ENCODE assay signal across 21 cellular contexts in the genomic region with DNA sequence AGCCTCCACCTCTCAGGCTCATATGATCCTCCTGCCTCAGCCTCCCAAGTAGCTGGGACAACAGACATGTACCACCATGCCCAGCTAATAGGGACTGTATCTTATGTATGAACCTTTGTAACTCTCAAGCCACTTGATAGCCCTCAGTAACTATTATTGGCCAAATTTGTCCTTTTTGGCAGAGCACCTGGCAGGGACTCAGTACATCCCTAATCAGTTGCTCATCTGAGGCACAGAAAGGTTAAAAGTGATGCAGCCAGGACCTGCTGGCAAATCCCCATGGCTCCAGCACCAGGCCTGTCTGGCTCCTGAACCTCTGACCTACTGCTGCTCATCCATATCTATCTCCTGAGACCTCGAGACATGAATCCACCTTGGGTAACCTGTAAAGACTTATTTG. TPM values are rescaled to one million over a fixed set of nuclear protein-coding genes. Genes with fewer than 3 reads are reported as not detected.
DNase-seq lines count a peak whose midpoint lies in the region; FAIRE-seq and TF ChIP-seq lines count a peak whose summit lies in the region.
"Had no signal": no experiment of that assay in that cellular context is flagged by ENCODE, and none has a peak within 500 bp of the region (broad histone marks: within the 10 kb centered on the region; RNA-seq: fewer than 3 reads in every experiment).

No MANE protein-coding gene starts in this region.

- peak in 1 of 2 donors; percentile 18 for TF ChIP-seq RAD21 in liver (IDR thresholded peaks at IDR 0.05)

- no peaks in the 10 kb centered on the region for H3K27me3 Mint-ChIP-seq in activated CD4-positive, alpha-beta memory T cell treated with anti-CD3 and anti-CD28 coated beads, Interleukin-2, amount 10 ng/mL, durations not matched to agents 7 days and 5 days
- H3K27me3 Mint-ChIP-seq in activated CD4-positive, alpha-beta memory T cell treated with anti-CD3 and anti-CD28 coated beads for 36 hours: no peaks in the 10 kb centered on the region

- H4K20me1 ChIP-seq in Karpas-422 (ENCODE audit: insufficient read depth, low read depth, low read length): no peaks in the 10 kb centered on the region

- TF ChIP-seq EP300 in stomach (IDR thresholded peaks at IDR 0.05): no peak

- H3K9me3 Mint-ChIP-seq in activated CD4-positive, alpha-beta memory T cell treated with anti-CD3 and anti-CD28 coated beads, Interleukin-2, amount 10 ng/mL, durations not matched to agents 7 days and 5 days: no peaks in the 10 kb centered on the region
- no peaks in the 10 kb centered on the region for H3K9me3 Mint-ChIP-seq in activated CD4-positive, alpha-beta memory T cell treated with anti-CD3 and anti-CD28 coated beads for 36 hours

- H3K27me3 ChIP-seq in Karpas-422 (ENCODE audit: low read length): no peaks in the 10 kb centered on the region
- no peaks in the 10 kb centered on the region for H3K27me3 ChIP-seq in liver (ENCODE audit: control insufficient read depth in 4 of 4, insufficient read depth in 4 of 4, low read length in 3 of 4)
- H3K27me3 ChIP-seq in stomach: no peaks in the 10 kb centered on the region
- H3K27me3 ChIP-seq in small intestine (ENCODE audit: control insufficient read depth in 2 of 2, insufficient read depth in 2 of 2, low read length in 2 of 2): no peaks in the 10 kb centered on the region
- H3K27me3 ChIP-seq: gastroesophageal sphincter had no signal

- H3K4me3 ChIP-seq in Karpas-422 (ENCODE audit: low read length): no peak overlapping the region
- no peak overlapping the region for H3K4me3 ChIP-seq in liver (ENCODE audit: low read depth in 1 of 3, low read length in 3 of 3)
- no peak overlapping the region for H3K4me3 ChIP-seq in stomach
- no peak overlapping the region for H3K4me3 ChIP-seq in small intestine (ENCODE audit: low read depth in 1 of 2, low read length in 2 of 2)
- H3K4me3 ChIP-seq: coronary artery, gastroesophageal sphincter, lung had no signal

- H3K27ac Mint-ChIP-seq in activated CD4-positive, alpha-beta memory T cell treated with anti-CD3 and anti-CD28 coated beads, Interleukin-2, amount 10 ng/mL, durations not matched to agents 7 days and 5 days: peak overlapping the region; percentile 94
- H3K27ac Mint-ChIP-seq in activated CD4-positive, alpha-beta memory T cell treated with anti-CD3 and anti-CD28 coated beads for 36 hours: no peak overlapping the region

- FAIRE-seq in small intestine (lab: Jason Lieb, UNC): no peak

- intact Hi-C loops in activated CD4-positive, alpha-beta memory T cell treated with anti-CD3 and anti-CD28 coated beads for 36 hours (cut with micrococcal nuclease): no loop called here
- intact Hi-C loops in stomach (cut with DNase I; ENCODE audit: low total_unique reads): no loop called here

- H3K4me2 ChIP-seq in Karpas-422 (ENCODE audit: low read depth, low read length, poor library complexity, severe bottlenecking): no peak overlapping the region

- H3K36me3 ChIP-seq in Karpas-422 (ENCODE audit: insufficient read depth, low read length): no peaks in the 10 kb centered on the region
- H3K36me3 ChIP-seq in liver (ENCODE audit: control insufficient read depth in 4 of 4, insufficient read depth in 3 of 4, low read depth in 1 of 4, low read length in 3 of 4): no peaks in the 10 kb centered on the region
- peaks cover 0 to 4% (median 0%) of the 10 kb centered on the region in 4 donors for H3K36me3 ChIP-seq in stomach
- H3K36me3 ChIP-seq in small intestine (ENCODE audit: control insufficient read depth in 2 of 2, insufficient read depth in 2 of 2, low read length in 2 of 2): no peaks in the 10 kb centered on the region
- H3K36me3 ChIP-seq: gastroesophageal sphincter had no signal

- H3K27ac ChIP-seq in Karpas-422 (ENCODE audit: low read length) (no peak overlapping the region), liver (ENCODE audit: low read depth in 1 of 2, low read length in 2 of 2) (peak overlapping the region; percentile 32 to 43), stomach (peak overlapping the region; percentile 50 to 90 (median 85)), small intestine (ENCODE audit: low read depth in 1 of 2, low read length in 1 of 2) (no peak overlapping the region)
- H3K27ac ChIP-seq: coronary artery, gastroesophageal sphincter had no signal

- H3K9me3 ChIP-seq in Karpas-422 (ENCODE audit: low read length) (no peaks in the 10 kb centered on the region), liver (ENCODE audit: control insufficient read depth in 4 of 4, low read length in 3 of 4) (no peaks in the 10 kb centered on the region), stomach (no peaks in the 10 kb centered on the region), small intestine (ENCODE audit: control insufficient read depth, low read depth) (no peaks in the 10 kb centered on the region)
- H3K9me3 ChIP-seq: gastroesophageal sphincter had no signal

- TF ChIP-seq CTCF in liver (IDR thresholded peaks at IDR 0.05; ENCODE audit: low read depth, low read length, missing input control) (no peak), stomach (IDR thresholded peaks at IDR 0.05) (no peak)

- H3K4me3 Mint-ChIP-seq in activated CD4-positive, alpha-beta memory T cell treated with anti-CD3 and anti-CD28 coated beads, Interleukin-2, amount 10 ng/mL, durations not matched to agents 7 days and 5 days: no peak overlapping the region
- H3K4me3 Mint-ChIP-seq in activated CD4-positive, alpha-beta memory T cell treated with anti-CD3 and anti-CD28 coated beads for 36 hours: no peak overlapping the region

- H3K9me2 ChIP-seq in Karpas-422 (replicated peaks; ENCODE audit: insufficient read depth, low read length): no peaks in the 10 kb centered on the region

- H3K9ac ChIP-seq in Karpas-422 (ENCODE audit: low read length) (no peak overlapping the region), liver (ENCODE audit: low read depth in 1 of 2, low read length in 2 of 2) (no peak overlapping the region)

- WGBS in liver: 39% methylated on average over 1 of the region's 1 CpG
- 71 to 94% (median 78%) methylated on average over 1 of the region's 1 CpG for WGBS in stomach, 5 donors
- 81 to 87% (median 87%) methylated on average over 1 of the region's 1 CpG for WGBS in small intestine, 3 donors

- CTCF ChIA-PET in activated CD4-positive, alpha-beta memory T cell treated with anti-CD3 and anti-CD28 coated beads, Interleukin-2, amount 10 ng/mL, durations not matched to agents 7 days and 5 days (lab: Charles Lee): interaction anchor here (2.1 kb wide), 1 partner anchor 9 kb away, joined by 14 read pairs; no protein-coding TSS in a partner anchor
- CTCF ChIA-PET in activated CD4-positive, alpha-beta memory T cell treated with anti-CD3 and anti-CD28 coated beads for 36 hours (lab: Charles Lee): no interaction called here

- POLR2A ChIA-PET in activated CD4-positive, alpha-beta memory T cell treated with anti-CD3 and anti-CD28 coated beads, Interleukin-2, amount 10 ng/mL, durations not matched to agents 7 days and 5 days (lab: Charles Lee): interaction anchor here (3.7 to 18.3 kb wide), 2 partner anchors 9 to 25 kb away, joined by 55 to 348 read pairs; partner anchors contain the start of gene XBP1
- POLR2A ChIA-PET in activated CD4-positive, alpha-beta memory T cell treated with anti-CD3 and anti-CD28 coated beads for 36 hours (lab: Charles Lee): no interaction called here

- peaks cover 50% of the 10 kb centered on the region for H3K36me3 Mint-ChIP-seq in activated CD4-positive, alpha-beta memory T cell treated with anti-CD3 and anti-CD28 coated beads, Interleukin-2, amount 10 ng/mL, durations not matched to agents 7 days and 5 days (ENCODE audit: low read depth)
- H3K36me3 Mint-ChIP-seq in activated CD4-positive, alpha-beta memory T cell treated with anti-CD3 and anti-CD28 coated beads for 36 hours: peaks cover 9% of the 10 kb centered on the region

- TF ChIP-seq POLR2A in stomach (IDR thresholded peaks at IDR 0.05): no peak

- H3K4me1 Mint-ChIP-seq in activated CD4-positive, alpha-beta memory T cell treated with anti-CD3 and anti-CD28 coated beads, Interleukin-2, amount 10 ng/mL, durations not matched to agents 7 days and 5 days: peaks cover 67% of the 10 kb centered on the region
- H3K4me1 Mint-ChIP-seq in activated CD4-positive, alpha-beta memory T cell treated with anti-CD3 and anti-CD28 coated beads for 36 hours (ENCODE audit: low read depth): peaks cover 53% of the 10 kb centered on the region

- H3K79me2 ChIP-seq in Karpas-422 (ENCODE audit: low read length): no peaks in the 10 kb centered on the region

- no peak overlapping the region for H2AFZ ChIP-seq in Karpas-422 (ENCODE audit: low read length)

- no peak for DNase-seq in activated CD4-positive, alpha-beta memory T cell treated with anti-CD3 and anti-CD28 coated beads, Interleukin-2, amount 10 ng/mL, durations not matched to agents 7 days and 5 days
- DNase-seq in activated CD4-positive, alpha-beta memory T cell treated with anti-CD3 and anti-CD28 coated beads for 36 hours: no peak
- peak; percentile 16 for DNase-seq in Karpas-422
- DNase-seq in stomach: no peak
- no peak for DNase-seq in small intestine
- DNase-seq in stimulated activated CD4-positive, alpha-beta T cell treated with anti-CD3 and anti-CD28 coated beads, Interleukin-4, amount 100 ng/mL, for 4 hours: no peak
- DNase-seq in CD1c-positive myeloid dendritic cell (ENCODE audit: extremely low spot score): no peak
- DNase-seq: ACHN; activated CD4-positive, alpha-beta T cell treated with anti-CD3 and anti-CD28 coated beads for 1 hour; activated effector memory CD4-positive, alpha-beta T cell treated with Interleukin-2 at 50 U/mL for 16 hours; C1 segment of cervical spinal cord; DMS 273 treated with DMSO at 0.1 percent for 48 hours; GOT3; islet precursor cell; NCI-H1417 treated with DMSO at 0.1 percent for 48 hours; NCI-H524 treated with DMSO at 0.1 percent for 48 hours; stimulated activated CD4-positive, alpha-beta T cell treated with anti-CD3 and anti-CD28 coated beads, Interleukin-12 subunit alpha, Interleukin-12 subunit beta, amount 100 ng/mL, for 4 hours had no signal

- H3K4me1 ChIP-seq in Karpas-422 (ENCODE audit: low read length) (peaks cover 29% of the 10 kb centered on the region), liver (ENCODE audit: control insufficient read depth in 4 of 4, insufficient read depth in 4 of 4, low read length in 3 of 4) (peaks cover 34 to 64% (median 53%) of the 10 kb centered on the region in 4 donors), stomach (peaks cover 38 to 73% (median 60%) of the 10 kb centered on the region in 4 donors), small intestine (ENCODE audit: control insufficient read depth in 2 of 2, insufficient read depth in 1 of 2, low read depth in 1 of 2, low read length in 1 of 2) (peaks cover 0 to 7% of the 10 kb centered on the region in 2 donors)

RNA-seq across cellular contexts. Expression of gene XBP1, which starts 21.1 kb away (rescaled TPM):
- 100 to 1,000 TPM; 263 to 266 TPM for total RNA-seq in activated CD4-positive, alpha-beta memory T cell treated with anti-CD3 and anti-CD28 coated beads, Interleukin-2, amount 10 ng/mL, durations not matched to agents 7 days and 5 days
- 100 to 1,000 TPM; 128 to 132 TPM for total RNA-seq in activated CD4-positive, alpha-beta memory T cell treated with anti-CD3 and anti-CD28 coated beads for 36 hours
- total RNA-seq in Karpas-422 (2014; rRNA removed; shearing (Covaris generic); ENCODE audit: low replicate concordance): 121 and 187 TPM in 2 replicates
- 100 to 1,000 TPM; 597 to 613 TPM for total RNA-seq in liver
- polyA plus RNA-seq in liver: 100 to 1,000 TPM; 303 to 705 TPM
- total RNA-seq in stomach: 100 to 1,000 TPM; 134 to 612 (median 387) TPM
- 100 to 1,000 TPM; 193 to 230 (median 214) TPM for polyA plus RNA-seq in stomach
- polyA plus RNA-seq in small intestine: 100 to 1,000 TPM in 2 of 3 donors, 10 to 100 TPM in 1; 60.2 to 232 (median 113) TPM

RNA-seq across cellular contexts. Expression of gene CCDC117, which starts 49.0 kb away (rescaled TPM):
- 10 to 100 TPM; 33.6 to 35.2 TPM for total RNA-seq in activated CD4-positive, alpha-beta memory T cell treated with anti-CD3 and anti-CD28 coated beads, Interleukin-2, amount 10 ng/mL, durations not matched to agents 7 days and 5 days
- total RNA-seq in activated CD4-positive, alpha-beta memory T cell treated with anti-CD3 and anti-CD28 coated beads for 36 hours: 10 to 100 TPM; 27.7 to 31.6 TPM
- 17.4 and 26.1 TPM in 2 replicates for total RNA-seq in Karpas-422 (2014; rRNA removed; shearing (Covaris generic); ENCODE audit: low replicate concordance)
- total RNA-seq in liver (10 to 100 TPM; 23.2 to 24.0 TPM), stomach (10 to 100 TPM; 11.7 to 28.6 (median 16.2) TPM)
- polyA plus RNA-seq in liver (1 to 10 TPM; 8.1 to 9.3 TPM), stomach (10 to 100 TPM in 2 of 3 donors, 1 to 10 TPM in 1; 7.1 to 15.1 (median 10.1) TPM), small intestine (10 to 100 TPM in 1 of 3 donors, 1 to 10 TPM in 2; 7.8 to 10.3 (median 8.5) TPM)

Comparison
In these comparisons a context has a peak if more than half of its experiments do, and no peak if none do; other contexts are left out.
1. H3K27ac ChIP-seq: peak in liver (2 of 2) and stomach (5 of 5); none in Karpas-422 (single experiment) and small intestine (0 of 2).